In the genomic region with DNA sequence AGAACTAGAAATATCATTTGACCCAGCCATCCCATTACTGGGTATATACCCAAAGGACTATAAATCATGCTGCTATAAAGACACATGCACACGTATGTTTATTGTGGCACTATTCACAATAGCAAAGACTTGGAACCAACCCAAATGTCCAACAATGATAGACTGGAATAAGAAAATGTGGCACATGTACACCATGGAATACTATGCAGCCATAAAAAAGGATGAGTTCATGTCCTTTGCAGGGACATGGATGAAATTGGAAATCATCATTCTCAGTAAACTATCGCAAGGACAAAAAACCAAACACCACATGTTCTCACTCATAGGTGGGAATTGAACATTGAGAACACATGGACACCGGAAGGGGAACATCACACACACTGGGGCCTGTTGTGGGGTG, we compare ENCODE assay signal across 4 cellular contexts. TPM values are rescaled to one million over a fixed set of nuclear protein-coding genes. Genes with fewer than 3 reads are reported as not detected.
"Had no signal": no experiment of that assay in that cellular context is flagged by ENCODE, and none has a peak within 500 bp of the region (broad histone marks: within the 10 kb centered on the region; RNA-seq: fewer than 3 reads in every experiment).

No MANE protein-coding gene starts in this region.

RNA-seq across cellular contexts. Expression of gene TBXT, which starts 7.4 kb away (rescaled TPM):
- total RNA-seq: GM23248, GM23338, H4, HFFc6 had no signal
- polyA plus RNA-seq: GM23248 had no signal
